ENCODE assay signal across 18 cellular contexts in the genomic region with DNA sequence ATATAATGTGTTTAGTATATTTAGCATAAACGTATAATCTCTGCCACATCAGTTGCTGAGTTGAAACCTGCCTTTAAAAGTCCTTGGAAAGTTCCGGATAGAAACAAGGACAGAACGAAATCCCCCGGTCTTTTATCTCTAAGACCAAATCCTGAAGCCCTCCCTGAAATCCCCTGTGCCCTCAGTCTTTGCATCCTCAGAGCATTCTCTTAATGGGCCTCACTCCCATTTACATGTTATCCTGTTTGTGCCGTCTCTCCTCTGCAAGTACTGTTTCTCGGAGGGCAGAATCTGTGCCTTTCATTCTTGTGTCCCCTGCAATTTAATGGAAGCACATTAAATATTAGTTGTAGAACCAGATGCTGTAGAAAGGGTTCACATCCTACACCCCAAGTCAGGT.
"Had no signal": no experiment of that assay in that cellular context is flagged by ENCODE, and none has a peak within 500 bp of the region (broad histone marks: within the 10 kb centered on the region; RNA-seq: fewer than 3 reads in every experiment).

No MANE protein-coding gene starts in this region.

- H3K4me1 Mint-ChIP-seq: activated CD4-positive, alpha-beta T cell treated with anti-CD3 and anti-CD28 coated beads, Interleukin-2, amount 10 ng/mL, durations not matched to agents 24 days and 14 days; activated CD8-positive, alpha-beta memory T cell treated with anti-CD3 and anti-CD28 coated beads, Interleukin-2, amount 10 ng/mL, durations not matched to agents 7 days and 5 days; activated naive CD4-positive, alpha-beta T cell treated with anti-CD3 and anti-CD28 coated beads, Interleukin-2, amount 10 ng/mL, durations not matched to agents 7 days and 5 days had no signal

- H3K4me2 ChIP-seq: smooth muscle cell had no signal

- H3K9me3 Mint-ChIP-seq: activated CD4-positive, alpha-beta T cell treated with anti-CD3 and anti-CD28 coated beads, Interleukin-2, amount 10 ng/mL, durations not matched to agents 24 days and 14 days; activated CD8-positive, alpha-beta T cell treated with anti-CD3 and anti-CD28 coated beads for 36 hours; activated naive CD4-positive, alpha-beta T cell treated with anti-CD3 and anti-CD28 coated beads, Interleukin-2, amount 10 ng/mL, durations not matched to agents 7 days and 5 days; stimulated activated naive B cell treated with anti-CD40 and anti-IgM and Interleukin-4, amounts not matched to agents 10 μg/mL and 1 μg/mL and 100 μg/mL, for 72 hours had no signal

- H3K27me3 ChIP-seq: foreskin keratinocyte, sigmoid colon, upper lobe of left lung had no signal

- H3K4me1 ChIP-seq: foreskin keratinocyte had no signal

- H3K9me3 ChIP-seq: left ventricle myocardium inferior, sigmoid colon, upper lobe of left lung had no signal

- H3K4me3 Mint-ChIP-seq: activated CD4-positive, alpha-beta T cell treated with anti-CD3 and anti-CD28 coated beads, Interleukin-2, amount 10 ng/mL, durations not matched to agents 24 days and 14 days; activated CD8-positive, alpha-beta memory T cell treated with anti-CD3 and anti-CD28 coated beads, Interleukin-2, amount 10 ng/mL, durations not matched to agents 7 days and 5 days; activated CD8-positive, alpha-beta T cell treated with anti-CD3 and anti-CD28 coated beads for 36 hours; activated naive CD4-positive, alpha-beta T cell treated with anti-CD3 and anti-CD28 coated beads, Interleukin-2, amount 10 ng/mL, durations not matched to agents 7 days and 5 days; stimulated activated naive B cell treated with anti-CD40 and anti-IgM and Interleukin-4, amounts not matched to agents 10 μg/mL and 1 μg/mL and 100 μg/mL, for 72 hours had no signal

- H3K36me3 ChIP-seq: left ventricle myocardium inferior, sigmoid colon, upper lobe of left lung had no signal

- DNase-seq: activated CD4-positive, alpha-beta T cell treated with anti-CD3 and anti-CD28 coated beads, Interleukin-2, amount 10 ng/mL, durations not matched to agents 24 days and 14 days; activated CD8-positive, alpha-beta memory T cell treated with anti-CD3 and anti-CD28 coated beads, Interleukin-2, amount 10 ng/mL, durations not matched to agents 7 days and 5 days; activated CD8-positive, alpha-beta T cell treated with anti-CD3 and anti-CD28 coated beads for 36 hours; activated effector memory CD4-positive, alpha-beta T cell treated with anti-CD3 and anti-CD28 coated beads, Interleukin-2, amount 50 U/mL, for 16 hours; activated naive CD4-positive, alpha-beta T cell treated with anti-CD3 and anti-CD28 coated beads, Interleukin-2, amount 10 ng/mL, durations not matched to agents 7 days and 5 days; activated T-cell treated with anti-CD3 and anti-CD28 coated beads for 4 hours; amygdala; effector CD4-positive, alpha-beta T cell; foreskin keratinocyte; left ventricle myocardium inferior; mammary epithelial cell; posterior cingulate gyrus; sigmoid colon; stimulated activated CD4-positive, alpha-beta T cell treated with anti-CD3 and anti-CD28 coated beads, Interleukin-15, amount 100 ng/mL, for 24 hours; stimulated activated naive B cell treated with anti-CD40 and anti-IgM and Interleukin-4, amounts not matched to agents 10 μg/mL and 1 μg/mL and 100 μg/mL, for 72 hours; upper lobe of left lung had no signal

- H3K4me3 ChIP-seq: left ventricle myocardium inferior, sigmoid colon, smooth muscle cell, upper lobe of left lung had no signal

- H3K36me3 Mint-ChIP-seq: activated CD8-positive, alpha-beta memory T cell treated with anti-CD3 and anti-CD28 coated beads, Interleukin-2, amount 10 ng/mL, durations not matched to agents 7 days and 5 days; activated naive CD4-positive, alpha-beta T cell treated with anti-CD3 and anti-CD28 coated beads, Interleukin-2, amount 10 ng/mL, durations not matched to agents 7 days and 5 days; stimulated activated naive B cell treated with anti-CD40 and anti-IgM and Interleukin-4, amounts not matched to agents 10 μg/mL and 1 μg/mL and 100 μg/mL, for 72 hours had no signal

- ATAC-seq: activated CD4-positive, CD25-positive, alpha-beta regulatory T cell treated with anti-CD3 and anti-CD28 coated beads, Interleukin-2, amount 50 U/mL, for 24 hours; activated CD8-positive, alpha-beta memory T cell treated with anti-CD3 and anti-CD28 coated beads, Interleukin-2, amount 10 ng/mL, durations not matched to agents 7 days and 5 days; activated CD8-positive, alpha-beta T cell treated with anti-CD3 and anti-CD28 coated beads for 36 hours; foreskin keratinocyte; stimulated activated naive B cell treated with anti-CD40 and anti-IgM and Interleukin-4, amounts not matched to agents 10 μg/mL and 1 μg/mL and 100 μg/mL, for 72 hours had no signal

- H3K27ac Mint-ChIP-seq: activated CD4-positive, alpha-beta T cell treated with anti-CD3 and anti-CD28 coated beads, Interleukin-2, amount 10 ng/mL, durations not matched to agents 24 days and 14 days; activated CD8-positive, alpha-beta memory T cell treated with anti-CD3 and anti-CD28 coated beads, Interleukin-2, amount 10 ng/mL, durations not matched to agents 7 days and 5 days; activated CD8-positive, alpha-beta T cell treated with anti-CD3 and anti-CD28 coated beads for 36 hours; activated naive CD4-positive, alpha-beta T cell treated with anti-CD3 and anti-CD28 coated beads, Interleukin-2, amount 10 ng/mL, durations not matched to agents 7 days and 5 days; stimulated activated naive B cell treated with anti-CD40 and anti-IgM and Interleukin-4, amounts not matched to agents 10 μg/mL and 1 μg/mL and 100 μg/mL, for 72 hours had no signal

- H3K27ac ChIP-seq: foreskin keratinocyte, left ventricle myocardium inferior, upper lobe of left lung had no signal
